ENCODE assay signal across 8 cellular contexts in genomic region chr7:74371381-74372059, GRCh38.
DNase-seq lines count a peak whose midpoint lies in the region; ATAC-seq and TF ChIP-seq lines count a peak whose summit lies in the region.

No MANE protein-coding gene starts in this region.

- peaks cover 9% of the 10 kb centered on the region for H3K4me1 ChIP-seq in cardiac muscle cell (ENCODE audit: low read depth)
- peaks cover 0 to 23% (median 4%) of the 10 kb centered on the region in 12 donors for H3K4me1 ChIP-seq in heart left ventricle
- H3K4me1 ChIP-seq in transverse colon, result peaks cover 4 to 33% (median 24%) of the 10 kb centered on the region in 4 donors
- peaks cover 4% of the 10 kb centered on the region for H3K4me1 ChIP-seq in testis

- TF ChIP-seq POLR2A in heart left ventricle (IDR thresholded peaks at IDR 0.05) (no peak), transverse colon (IDR thresholded peaks at IDR 0.05) (no peak), testis (IDR thresholded peaks at IDR 0.05) (no peak)

- 48 to 57% (median 53%) methylated on average over 7 of the region's 7 CpGs for WGBS in heart left ventricle, 4 donors
- 22 to 27% methylated on average over 7 of the region's 7 CpGs for whole genome bisulfite sequencing in transverse colon (ENCODE audit: low coverage in 1 of 2), 2 donors
- 28 to 46% methylated on average over 7 of the region's 7 CpGs for WGBS in testis, 2 donors

- no peaks in the 10 kb centered on the region for H3K27me3 ChIP-seq in cardiac muscle cell
- no peaks in the 10 kb centered on the region for H3K27me3 ChIP-seq in heart left ventricle
- no peaks in the 10 kb centered on the region for H3K27me3 ChIP-seq in transverse colon
- no peaks in the 10 kb centered on the region for H3K27me3 ChIP-seq in testis

- no peak overlapping the region for H3K4me3 ChIP-seq in cardiac muscle cell
- no peak overlapping the region for H3K4me3 ChIP-seq in heart left ventricle
- H3K4me3 ChIP-seq in transverse colon, result peak overlapping the region in 1 of 4 donors; percentile 27
- no peak overlapping the region for H3K4me3 ChIP-seq in testis

- ATAC-seq in heart left ventricle (no peak), GM21423 (IDR thresholded peaks at IDR 0.05; ENCODE audit: unreplicated experiment) (no peak)

- DNase-seq in cardiac muscle cell (ENCODE audit: low read depth in 1 of 2, low spot score in 1 of 2), result peak; percentile 20 to 56
- DNase-seq in heart left ventricle, result no peak
- peak; percentile 86 for DNase-seq in RPMI8226
- DNase-seq in iPS-NIHi11 (ENCODE audit: low spot score), result peak; percentile 79
- DNase-seq in transverse colon, result peak; percentile 66
- no peak for DNase-seq in AG08396 (ENCODE audit: low spot score)
- no peak for DNase-seq in testis

- in situ Hi-C loops in transverse colon (cut with MboI; ENCODE audit: low pct_ligation_motif_present in 1 of 4, low pct_unique_long_range_greater_than_20kb in 1 of 4, low sequenced_read_pairs in 3 of 4), result no loop called here

- no peak for TF ChIP-seq EP300 in transverse colon (IDR thresholded peaks at IDR 0.05; ENCODE audit: low read depth)

- TF ChIP-seq CTCF in cardiac muscle cell (IDR thresholded peaks at IDR 0.05; ENCODE audit: low read depth, low read length) (no peak), heart left ventricle (IDR thresholded peaks at IDR 0.05) (no peak), transverse colon (IDR thresholded peaks at IDR 0.05) (no peak), testis (IDR thresholded peaks at IDR 0.05) (no peak)

- no peak overlapping the region for H3K27ac ChIP-seq in cardiac muscle cell
- peak overlapping the region in 3 of 12 donors; percentile 5 to 81 (median 27) for H3K27ac ChIP-seq in heart left ventricle
- peak overlapping the region; percentile 69 to 81 (median 75) for H3K27ac ChIP-seq in transverse colon
- no peak overlapping the region for H3K27ac ChIP-seq in testis

- H3K36me3 ChIP-seq in cardiac muscle cell (no peaks in the 10 kb centered on the region), heart left ventricle (peaks cover 0 to 10% (median 7%) of the 10 kb centered on the region in 9 donors), transverse colon (peaks cover 0 to 9% (median 4%) of the 10 kb centered on the region in 4 donors), testis (ENCODE audit: low read depth, missing control alignments) (no peaks in the 10 kb centered on the region)

- intact Hi-C loops in heart left ventricle (cut with DNase I) (loop anchor here in 4 of 10 donors (5.0 to 10.0 kb wide), 4 partner anchors 67 to 137 kb away; partner anchors contain the start of gene CLIP2 (in 1 of the 4)), transverse colon (cut with DNase I; ENCODE audit: low total_unique reads) (no loop called here), testis (cut with DNase I; ENCODE audit: low total_unique reads) (no loop called here)

- H3K9me3 ChIP-seq in cardiac muscle cell (ENCODE audit: low read depth) (no peaks in the 10 kb centered on the region), heart left ventricle (no peaks in the 10 kb centered on the region), transverse colon (no peaks in the 10 kb centered on the region), testis (no peaks in the 10 kb centered on the region)

Comparison
In these comparisons a context has a peak if more than half of its experiments do, and no peak if none do; other contexts are left out.
1. DNase-seq: peak in cardiac muscle cell (2 of 2), RPMI8226 (single experiment), iPS-NIHi11 (single experiment) and transverse colon (single experiment); none in heart left ventricle (0 of 5), AG08396 (single experiment) and testis (single experiment).
2. H3K27ac ChIP-seq: peak in transverse colon (4 of 4); none in cardiac muscle cell (single experiment) and testis (0 of 2).